Comparison of ENCODE assay signal across 8 cellular contexts in genomic region chr11:31509412-31510345, GRCh38. TPM values are rescaled to one million over a fixed set of nuclear protein-coding genes. Genes with fewer than 3 reads are reported as not detected.
DNase-seq lines count a peak whose midpoint lies in the region; ATAC-seq and TF ChIP-seq lines count a peak whose summit lies in the region.

Gene ELP4 (plus strand): TSS chr11:31509767. CDS start chr11:31509785, 18 bp downstream.
Gene IMMP1L (minus strand): TSS chr11:31509622. CDS start chr11:31463276, 46,346 bp downstream.

- H3K27ac ChIP-seq in BLaER1 (peak within 1 kb of the TSS; percentile 89), left lung (peak within 1 kb of the TSS; percentile 79 to 82)

- intact Hi-C loops in left lung (cut with DNase I) = no loop called here

- TF ChIP-seq CTCF in left lung (IDR thresholded peaks at IDR 0.05) = no peak

- peaks cover 15% of the 10 kb centered on the region for H3K36me3 ChIP-seq in BLaER1
- no peaks in the 10 kb centered on the region for H3K36me3 ChIP-seq in left lung

- peak; percentile 99 for DNase-seq in NCI-H69 (lab: John Stamatoyannopoulos, UW)
- peak; percentile 97 for DNase-seq in activated CD4-positive, alpha-beta T cell treated with anti-CD3 and anti-CD28 coated beads, Interleukin-2, amount 10 ng/mL, durations not matched to agents 7 days and 5 days
- peak; percentile 99 for DNase-seq in dedifferentiated amniotic fluid mesenchymal stem cell (ENCODE audit: extremely low spot score)
- DNase-seq in left lung = peak; percentile 90 to 95
- DNase-seq in stimulated activated CD4-positive, alpha-beta T cell treated with anti-CD3 and anti-CD28 coated beads, Interleukin-2, amount 100 ng/mL, for 48 hours = peak; percentile 86 to 91

- POLR2A ChIA-PET in activated CD4-positive, alpha-beta T cell treated with anti-CD3 and anti-CD28 coated beads, Interleukin-2, amount 10 ng/mL, durations not matched to agents 7 days and 5 days (lab: Charles Lee) = no interaction called here

- H3K4me1 Mint-ChIP-seq in activated CD4-positive, alpha-beta T cell treated with anti-CD3 and anti-CD28 coated beads, Interleukin-2, amount 10 ng/mL, durations not matched to agents 7 days and 5 days = peaks cover 33% of the 10 kb centered on the region

- ATAC-seq in GM19328 (IDR thresholded peaks at IDR 0.05; ENCODE audit: unreplicated experiment) (peak; percentile 100), HG03520 (IDR thresholded peaks at IDR 0.05; ENCODE audit: unreplicated experiment) (peak; percentile 100), left lung (peak; percentile 100)

- H3K9me3 ChIP-seq in BLaER1 = no peaks in the 10 kb centered on the region
- H3K9me3 ChIP-seq in left lung = no peaks in the 10 kb centered on the region

- peak within 1 kb of the TSS; percentile 93 for H3K4me3 Mint-ChIP-seq in activated CD4-positive, alpha-beta T cell treated with anti-CD3 and anti-CD28 coated beads, Interleukin-2, amount 10 ng/mL, durations not matched to agents 7 days and 5 days

- H4K20me1 ChIP-seq in BLaER1 = no peaks in the 10 kb centered on the region

- H3K27me3 Mint-ChIP-seq in activated CD4-positive, alpha-beta T cell treated with anti-CD3 and anti-CD28 coated beads, Interleukin-2, amount 10 ng/mL, durations not matched to agents 7 days and 5 days = no peaks in the 10 kb centered on the region

- peak within 1 kb of the TSS; percentile 94 for H3K9ac ChIP-seq in BLaER1

- H3K36me3 Mint-ChIP-seq in activated CD4-positive, alpha-beta T cell treated with anti-CD3 and anti-CD28 coated beads, Interleukin-2, amount 10 ng/mL, durations not matched to agents 7 days and 5 days (ENCODE audit: low read depth) = peaks cover 11% of the 10 kb centered on the region

- no peaks in the 10 kb centered on the region for H3K27me3 ChIP-seq in BLaER1
- H3K27me3 ChIP-seq in left lung = no peaks in the 10 kb centered on the region

- peak within 1 kb of the TSS; percentile 96 for H3K4me3 ChIP-seq in BLaER1
- H3K4me3 ChIP-seq in left lung = peak within 1 kb of the TSS; percentile 74 to 81

- CTCF ChIA-PET in activated CD4-positive, alpha-beta T cell treated with anti-CD3 and anti-CD28 coated beads, Interleukin-2, amount 10 ng/mL, durations not matched to agents 7 days and 5 days (lab: Charles Lee) = no interaction called here

- peak within 1 kb of the TSS; percentile 80 for H3K4me2 ChIP-seq in BLaER1

- H3K9me3 Mint-ChIP-seq in activated CD4-positive, alpha-beta T cell treated with anti-CD3 and anti-CD28 coated beads, Interleukin-2, amount 10 ng/mL, durations not matched to agents 7 days and 5 days = no peaks in the 10 kb centered on the region

- peak within 1 kb of the TSS; percentile 95 for H3K27ac Mint-ChIP-seq in activated CD4-positive, alpha-beta T cell treated with anti-CD3 and anti-CD28 coated beads, Interleukin-2, amount 10 ng/mL, durations not matched to agents 7 days and 5 days

- H3K4me1 ChIP-seq in BLaER1 = peaks cover 30% of the 10 kb centered on the region
- peaks cover 6 to 30% of the 10 kb centered on the region in 2 donors for H3K4me1 ChIP-seq in left lung

RNA-seq across cellular contexts. Expression of gene ELP4, which starts in this region (rescaled TPM):
- 10 to 100 TPM; 22.9 to 26.7 TPM for total RNA-seq in activated CD4-positive, alpha-beta T cell treated with anti-CD3 and anti-CD28 coated beads, Interleukin-2, amount 10 ng/mL, durations not matched to agents 7 days and 5 days
- total RNA-seq in left lung = 10 to 100 TPM; 15.5 to 17.2 TPM

RNA-seq across cellular contexts. Expression of gene IMMP1L, which starts in this region (rescaled TPM):
- total RNA-seq in activated CD4-positive, alpha-beta T cell treated with anti-CD3 and anti-CD28 coated beads, Interleukin-2, amount 10 ng/mL, durations not matched to agents 7 days and 5 days = 10 to 100 TPM; 19.7 to 23.4 TPM
- 10 to 100 TPM; 15.8 to 23.6 TPM for total RNA-seq in left lung

Comparison
In these comparisons a context has a peak if more than half of its experiments do, and no peak if none do; other contexts are left out.
1. Peak in every context shown above with its lines: DNase-seq, ATAC-seq, H3K4me3 ChIP-seq and H3K27ac ChIP-seq.